27 cellular contexts compared by ENCODE assay signal in genomic region chr2:124147552-124147951, GRCh38.
"Had no signal": no experiment of that assay in that cellular context is flagged by ENCODE, and none has a peak within 500 bp of the region (broad histone marks: within the 10 kb centered on the region; RNA-seq: fewer than 3 reads in every experiment).

No MANE protein-coding gene starts in this region.

- ATAC-seq: activated CD4-positive, alpha-beta T cell treated with anti-CD3 and anti-CD28 coated beads for 36 hours; activated T-cell treated with anti-CD3 and anti-CD28 coated beads, Interleukin-2, amount 50 U/mL, for 72 hours; body of pancreas; T-helper 17 cell had no signal

- DNase-seq: activated CD4-positive, alpha-beta memory T cell treated with anti-CD3 and anti-CD28 coated beads, Interleukin-2, amount 10 ng/mL, durations not matched to agents 7 days and 5 days; activated CD4-positive, alpha-beta T cell treated with anti-CD3 and anti-CD28 coated beads for 36 hours; activated CD4-positive, alpha-beta T cell treated with anti-CD3 and anti-CD28 coated beads, Interleukin-2, amount 50 U/mL, for 1 hour; activated CD4-positive, CD25-positive, alpha-beta regulatory T cell; activated CD8-positive, alpha-beta memory T cell treated with anti-CD3 and anti-CD28 coated beads, Interleukin-2, amount 50 U/mL, for 4 hours; activated naive CD4-positive, alpha-beta T cell treated with anti-CD3 and anti-CD28 coated beads, Interleukin-2, amount 50 U/mL, for 16 hours; activated naive CD8-positive, alpha-beta T cell treated with anti-CD3 and anti-CD28 coated beads, Interleukin-2, amount 10 ng/mL, durations not matched to agents 7 days and 5 days; activated T-cell treated with anti-CD3 and anti-CD28 coated beads, Interleukin-2, amount 50 U/mL, for 72 hours; adrenal gland; body of pancreas; central memory CD4-positive, alpha-beta T cell; NCI-H1105 treated with DMSO at 0.1 percent for 48 hours; NCI-H1436 treated with DMSO at 0.1 percent for 48 hours; NCI-H187; NCI-H2081; NCI-H2171 treated with DMSO at 0.1 percent for 48 hours; NCI-H226; NCI-H526; NCI-H774; NK-92 treated with Interleukin-12 subunit alpha and Interleukin-12 subunit beta, amount 100 ng/mL, for 24 hours; SIG-M5; T-helper 17 cell; T-helper 9 cell had no signal

- H3K27me3 ChIP-seq: adrenal gland, ascending aorta, body of pancreas had no signal

- H3K36me3 ChIP-seq: adrenal gland, ascending aorta had no signal

- H3K9me3 ChIP-seq: adrenal gland, ascending aorta, body of pancreas had no signal

- H3K27ac ChIP-seq: adrenal gland, ascending aorta, body of pancreas, coronary artery had no signal

- H3K4me1 ChIP-seq: adrenal gland, ascending aorta, body of pancreas had no signal

- H3K4me3 ChIP-seq: adrenal gland, ascending aorta, body of pancreas, coronary artery had no signal

- FAIRE-seq: bronchial epithelial cell, RCC 7860 had no signal
